ENCODE assay signal across 9 cellular contexts in the genomic region with DNA sequence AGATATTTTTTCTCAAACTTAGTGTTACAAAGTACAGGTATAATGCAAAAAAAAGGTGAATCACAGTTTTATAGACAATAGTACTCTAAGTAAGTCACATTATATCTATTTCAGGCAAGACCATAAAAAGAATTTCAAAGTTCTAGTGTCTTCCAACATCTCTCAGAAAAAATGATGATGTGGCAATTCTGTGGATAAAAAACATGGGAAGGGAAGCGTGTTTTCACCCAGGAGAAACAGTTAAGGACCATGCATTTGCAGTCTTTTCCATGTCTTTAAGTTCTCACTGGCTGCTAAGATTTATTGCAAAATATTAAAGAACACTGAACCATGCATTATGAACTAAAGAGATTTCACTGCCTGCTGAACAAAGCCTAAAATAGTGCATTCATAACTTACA. TPM values are rescaled to one million over a fixed set of nuclear protein-coding genes. Genes with fewer than 3 reads are reported as not detected.
A peak's percentile ranks its signal among the peaks of the same experiment; 100 is the strongest.
DNase-seq lines count a peak whose midpoint lies in the region; ATAC-seq and TF ChIP-seq lines count a peak whose summit lies in the region.
"Had no signal": no experiment of that assay in that cellular context is flagged by ENCODE, and none has a peak within 500 bp of the region (broad histone marks: within the 10 kb centered on the region; RNA-seq: fewer than 3 reads in every experiment).

No MANE protein-coding gene starts in this region.

- CTCF ChIA-PET in activated naive CD4-positive, alpha-beta T cell treated with anti-CD3 and anti-CD28 coated beads, Interleukin-2, amount 10 ng/mL, durations not matched to agents 7 days and 5 days (lab: Charles Lee) = interaction anchor here (0.6 kb wide), 1 partner anchor 561 kb away, joined by 3 read pairs; no protein-coding TSS in a partner anchor

- ATAC-seq in activated naive CD4-positive, alpha-beta T cell treated with anti-CD3 and anti-CD28 coated beads, Interleukin-2, amount 50 U/mL, for 72 hours = no peak
- ATAC-seq in stimulated activated naive CD8-positive, alpha-beta T cell treated with anti-CD3 and anti-CD28 coated beads, Interleukin-15, amount 100 ng/mL, for 72 hours = no peak

- peak overlapping the region; percentile 72 for H3K27ac Mint-ChIP-seq in activated naive CD4-positive, alpha-beta T cell treated with anti-CD3 and anti-CD28 coated beads, Interleukin-2, amount 10 ng/mL, durations not matched to agents 7 days and 5 days
- H3K27ac Mint-ChIP-seq in activated naive CD4-positive, alpha-beta T cell treated with anti-CD3 and anti-CD28 coated beads, Interleukin-2, amount 50 U/mL, for 72 hours = no peak overlapping the region
- peak overlapping the region in 1 of 2 donors; percentile 57 for H3K27ac Mint-ChIP-seq in stimulated activated naive CD8-positive, alpha-beta T cell treated with anti-CD3 and anti-CD28 coated beads, Interleukin-15, amount 100 ng/mL, for 72 hours

- H3K4me3 ChIP-seq in WI38 (ENCODE audit: low read depth, low read length) (peak overlapping the region; percentile 96), fibroblast of the aortic adventitia (ENCODE audit: low read depth, low read length) (peak overlapping the region; percentile 98)

- DNase-seq in activated naive CD4-positive, alpha-beta T cell treated with anti-CD3 and anti-CD28 coated beads, Interleukin-2, amount 10 ng/mL, durations not matched to agents 7 days and 5 days = no peak
- no peak for DNase-seq in activated naive CD4-positive, alpha-beta T cell treated with anti-CD3 and anti-CD28 coated beads, Interleukin-2, amount 50 U/mL, for 72 hours (ENCODE audit: low spot score in 2 of 2)
- DNase-seq in fibroblast of the aortic adventitia (ENCODE audit: low read depth) = peak; percentile 32
- no peak for DNase-seq in stimulated activated naive CD8-positive, alpha-beta T cell treated with anti-CD3 and anti-CD28 coated beads, Interleukin-15, amount 100 ng/mL, for 72 hours
- DNase-seq in NCI-H2227 treated with DMSO at 0.1 percent for 48 hours (lab: John Stamatoyannopoulos, UW) = no peak
- DNase-seq in NCI-H345 (lab: John Stamatoyannopoulos, UW) = no peak
- DNase-seq in DMS79 (lab: John Stamatoyannopoulos, UW) = no peak
- DNase-seq: NCI-H2081 had no signal

- peaks cover 40% of the 10 kb centered on the region for H3K36me3 Mint-ChIP-seq in activated naive CD4-positive, alpha-beta T cell treated with anti-CD3 and anti-CD28 coated beads, Interleukin-2, amount 10 ng/mL, durations not matched to agents 7 days and 5 days
- H3K36me3 Mint-ChIP-seq in activated naive CD4-positive, alpha-beta T cell treated with anti-CD3 and anti-CD28 coated beads, Interleukin-2, amount 50 U/mL, for 72 hours = peaks cover 26 to 46% of the 10 kb centered on the region in 2 donors

- H3K4me1 Mint-ChIP-seq in activated naive CD4-positive, alpha-beta T cell treated with anti-CD3 and anti-CD28 coated beads, Interleukin-2, amount 10 ng/mL, durations not matched to agents 7 days and 5 days = peaks cover 59% of the 10 kb centered on the region
- H3K4me1 Mint-ChIP-seq in stimulated activated naive CD8-positive, alpha-beta T cell treated with anti-CD3 and anti-CD28 coated beads, Interleukin-15, amount 100 ng/mL, for 72 hours = peaks cover 44% of the 10 kb centered on the region

- TF ChIP-seq CTCF in WI38 (IDR thresholded peaks at IDR 0.05; ENCODE audit: low read depth, low read length) (no peak), fibroblast of the aortic adventitia (IDR thresholded peaks at IDR 0.05; ENCODE audit: insufficient read depth, low read length) (no peak)

- no peaks in the 10 kb centered on the region for H3K27me3 Mint-ChIP-seq in activated naive CD4-positive, alpha-beta T cell treated with anti-CD3 and anti-CD28 coated beads, Interleukin-2, amount 10 ng/mL, durations not matched to agents 7 days and 5 days
- H3K27me3 Mint-ChIP-seq in stimulated activated naive CD8-positive, alpha-beta T cell treated with anti-CD3 and anti-CD28 coated beads, Interleukin-15, amount 100 ng/mL, for 72 hours = no peaks in the 10 kb centered on the region

- peak overlapping the region; percentile 62 for H3K4me3 Mint-ChIP-seq in activated naive CD4-positive, alpha-beta T cell treated with anti-CD3 and anti-CD28 coated beads, Interleukin-2, amount 10 ng/mL, durations not matched to agents 7 days and 5 days
- H3K4me3 Mint-ChIP-seq in stimulated activated naive CD8-positive, alpha-beta T cell treated with anti-CD3 and anti-CD28 coated beads, Interleukin-15, amount 100 ng/mL, for 72 hours = peak overlapping the region; percentile 43 to 68

- peaks cover 1% of the 10 kb centered on the region for H3K9me3 Mint-ChIP-seq in activated naive CD4-positive, alpha-beta T cell treated with anti-CD3 and anti-CD28 coated beads, Interleukin-2, amount 10 ng/mL, durations not matched to agents 7 days and 5 days
- H3K9me3 Mint-ChIP-seq in activated naive CD4-positive, alpha-beta T cell treated with anti-CD3 and anti-CD28 coated beads, Interleukin-2, amount 50 U/mL, for 72 hours = peaks cover 5 to 6% of the 10 kb centered on the region in 2 donors
- H3K9me3 Mint-ChIP-seq in stimulated activated naive CD8-positive, alpha-beta T cell treated with anti-CD3 and anti-CD28 coated beads, Interleukin-15, amount 100 ng/mL, for 72 hours = peaks cover 5 to 7% of the 10 kb centered on the region in 2 donors

RNA-seq across cellular contexts. Expression of gene SSR1, which starts 1.8 kb away (rescaled TPM):
- total RNA-seq in activated naive CD4-positive, alpha-beta T cell treated with anti-CD3 and anti-CD28 coated beads, Interleukin-2, amount 50 U/mL, for 72 hours = 100 to 1,000 TPM; 103 to 122 TPM
- 94.4 and 205 TPM in 2 replicates for total RNA-seq in fibroblast of the aortic adventitia (ENCODE audit: low replicate concordance)
